In genomic region chr10:5855979-5856700, GRCh38 we compare ENCODE assay signal across 1 cellular context.
A peak's percentile ranks its signal among the peaks of the same experiment; 100 is the strongest.
TF ChIP-seq lines count a peak whose summit lies in the region.

No MANE protein-coding gene starts in this region.

TF ChIP-seq in HepG2, 621 proteins besides CTCF, POLR2A, EP300 and RAD21 (continues in another document):
- TF ChIP-seq CBFB (CRISPR knock-in tag; IDR thresholded peaks at IDR 0.05): no peak
- TF ChIP-seq SOX6 (IDR thresholded peaks at IDR 0.05): no peak
- peak; percentile 61 for TF ChIP-seq SOX6 (CRISPR knock-in tag; IDR thresholded peaks at IDR 0.05)
- peak; percentile 100 for TF ChIP-seq ZSCAN31 (CRISPR knock-in tag; IDR thresholded peaks at IDR 0.05; ENCODE audit: low read depth)
- no peak for TF ChIP-seq SP2 (CRISPR knock-in tag; IDR thresholded peaks at IDR 0.05)
- peak; percentile 40; the same call in 1 of the 2 replicates for TF ChIP-seq RXRA (CRISPR knock-in tag; IDR thresholded peaks at IDR 0.05)
- TF ChIP-seq ZNF841 (CRISPR knock-in tag; IDR thresholded peaks at IDR 0.05; ENCODE audit: borderline replicate concordance): no peak
- 0 out of 2 replicates have a peak, but pooled peaks have one; percentile 8 for TF ChIP-seq SALL1 (CRISPR knock-in tag; IDR thresholded peaks at IDR 0.05)
- no peak for TF ChIP-seq BRCA1 (CRISPR knock-in tag; IDR thresholded peaks at IDR 0.05)
- no peak for TF ChIP-seq ZNF670 (CRISPR knock-in tag; IDR thresholded peaks at IDR 0.05; ENCODE audit: borderline replicate concordance)
- TF ChIP-seq SATB2 (CRISPR knock-in tag; IDR thresholded peaks at IDR 0.05): no peak
- TF ChIP-seq ZNF331 (CRISPR knock-in tag; IDR thresholded peaks at IDR 0.05): no peak
- peak; percentile 66; the same call in 1 of the 2 replicates for TF ChIP-seq ZBTB38 (CRISPR knock-in tag; IDR thresholded peaks at IDR 0.05)
- no peak for TF ChIP-seq ZFP62 (CRISPR knock-in tag; IDR thresholded peaks at IDR 0.05)
- TF ChIP-seq ZNF160 (CRISPR knock-in tag; IDR thresholded peaks at IDR 0.05): no peak
- peak; percentile 67; the same call in 1 of the 2 replicates for TF ChIP-seq MTA1 (CRISPR knock-in tag; IDR thresholded peaks at IDR 0.05; ENCODE audit: borderline replicate concordance)
- no peak for TF ChIP-seq ZNF513 (CRISPR knock-in tag; conservative IDR thresholded peaks at IDR 0.05)
- TF ChIP-seq ZNF20 (CRISPR knock-in tag; IDR thresholded peaks at IDR 0.05): no peak
- 0 out of 2 replicates have a peak, but pooled peaks have one; percentile 75 for TF ChIP-seq ZBTB33 (CRISPR knock-in tag; IDR thresholded peaks at IDR 0.05)
- no peak for TF ChIP-seq HCFC1 (IDR thresholded peaks at IDR 0.05; ENCODE audit: low read depth, low read length)
- TF ChIP-seq SP4 (CRISPR knock-in tag; IDR thresholded peaks at IDR 0.05): no peak
- no peak for TF ChIP-seq ZNF709 (CRISPR knock-in tag; IDR thresholded peaks at IDR 0.05)
- TF ChIP-seq ZNF674 (CRISPR knock-in tag; IDR thresholded peaks at IDR 0.05; ENCODE audit: low read depth): no peak
- no peak for TF ChIP-seq E2F5 (CRISPR knock-in tag; conservative IDR thresholded peaks at IDR 0.05)
- no peak for TF ChIP-seq MXD1 (CRISPR knock-in tag; IDR thresholded peaks at IDR 0.05)
- TF ChIP-seq ZNF883 (CRISPR knock-in tag; IDR thresholded peaks at IDR 0.05; ENCODE audit: not compliant biosample characterization): no peak
- TF ChIP-seq ZNF570 (CRISPR knock-in tag; IDR thresholded peaks at IDR 0.05; ENCODE audit: borderline replicate concordance): no peak
- TF ChIP-seq ZNF138 (CRISPR knock-in tag; IDR thresholded peaks at IDR 0.05; ENCODE audit: low read depth): no peak
- no peak for TF ChIP-seq KAT7 (CRISPR knock-in tag; IDR thresholded peaks at IDR 0.05; ENCODE audit: borderline replicate concordance)
- peak; percentile 50; the same call in 1 of the 2 replicates for TF ChIP-seq ZNF687 (CRISPR knock-in tag; IDR thresholded peaks at IDR 0.05)
- no peak for TF ChIP-seq ELF4 (CRISPR knock-in tag; IDR thresholded peaks at IDR 0.05; ENCODE audit: borderline replicate concordance)
- TF ChIP-seq GATA4 (IDR thresholded peaks at IDR 0.05; ENCODE audit: borderline replicate concordance, low read depth): no peak
- no peak for TF ChIP-seq TBP (CRISPR knock-in tag; IDR thresholded peaks at IDR 0.05)
- TF ChIP-seq HNRNPUL1 (IDR thresholded peaks at IDR 0.05; ENCODE audit: low read depth, low read length): no peak
- no peak for TF ChIP-seq FIP1L1 (IDR thresholded peaks at IDR 0.05; ENCODE audit: borderline replicate concordance, insufficient read depth, low read depth, low read length)
- TF ChIP-seq ZMYM4 (CRISPR knock-in tag; IDR thresholded peaks at IDR 0.05): no peak
- no peak for TF ChIP-seq NR2F6 (IDR thresholded peaks at IDR 0.05)
- TF ChIP-seq NR2F6 (CRISPR knock-in tag; IDR thresholded peaks at IDR 0.05): 0 out of 2 replicates have a peak, but pooled peaks have one; percentile 11
- peak; percentile 45; the same call in 1 of the 2 replicates for TF ChIP-seq NR2C2 (CRISPR knock-in tag; IDR thresholded peaks at IDR 0.05; ENCODE audit: borderline replicate concordance)
- peak; percentile 62; the same call in 1 of the 2 replicates for TF ChIP-seq ZNF292 (CRISPR knock-in tag; IDR thresholded peaks at IDR 0.05; ENCODE audit: borderline replicate concordance, low read depth)
- 0 out of 2 replicates have a peak, but pooled peaks have one; percentile 17 for TF ChIP-seq KAT8 (CRISPR knock-in tag; IDR thresholded peaks at IDR 0.05)
- no peak for TF ChIP-seq ZNF564 (CRISPR knock-in tag; IDR thresholded peaks at IDR 0.05)
- peak; percentile 16 for TF ChIP-seq ZNF18 (CRISPR knock-in tag; IDR thresholded peaks at IDR 0.05; ENCODE audit: insufficient replicate concordance)
- TF ChIP-seq ZBTB25 (CRISPR knock-in tag; IDR thresholded peaks at IDR 0.05): no peak
- TF ChIP-seq, protein P1, sequence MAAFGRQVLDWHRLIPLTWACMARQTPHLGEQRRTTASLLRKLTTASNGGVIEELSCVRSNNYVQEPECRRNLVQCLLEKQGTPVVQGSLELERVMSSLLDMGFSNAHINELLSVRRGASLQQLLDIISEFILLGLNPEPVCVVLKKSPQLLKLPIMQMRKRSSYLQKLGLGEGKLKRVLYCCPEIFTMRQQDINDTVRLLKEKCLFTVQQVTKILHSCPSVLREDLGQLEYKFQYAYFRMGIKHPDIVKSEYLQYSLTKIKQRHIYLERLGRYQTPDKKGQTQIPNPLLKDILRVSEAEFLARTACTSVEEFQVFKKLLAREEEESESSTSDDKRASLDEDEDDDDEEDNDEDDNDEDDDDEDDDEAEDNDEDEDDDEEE (CRISPR knock-in tag; IDR thresholded peaks at IDR 0.05): no peak
- TF ChIP-seq ATF2 (CRISPR knock-in tag; IDR thresholded peaks at IDR 0.05): no peak
- TF ChIP-seq ZNF605 (CRISPR knock-in tag; IDR thresholded peaks at IDR 0.05): 0 out of 2 replicates have a peak, but pooled peaks have one; percentile 33
- TF ChIP-seq SOX13 (IDR thresholded peaks at IDR 0.05): no peak
- TF ChIP-seq SOX13 (CRISPR knock-in tag; conservative IDR thresholded peaks at IDR 0.05 in 1 of 2, IDR thresholded peaks at IDR 0.05 in 1 of 2): peak in 1 of 2 experiments; percentile 72; a peak in 2 of 4 replicates
- TF ChIP-seq RXRB (CRISPR knock-in tag; IDR thresholded peaks at IDR 0.05; ENCODE audit: borderline replicate concordance): 0 out of 2 replicates have a peak, but pooled peaks have one; percentile 6
- peak; percentile 37; the same call in 1 of the 2 replicates for TF ChIP-seq ZNF788 (CRISPR knock-in tag; IDR thresholded peaks at IDR 0.05; ENCODE audit: borderline replicate concordance)
- no peak for TF ChIP-seq PHF5A (CRISPR knock-in tag; IDR thresholded peaks at IDR 0.05; ENCODE audit: low read depth, unreplicated experiment)
